Comparison of ENCODE assay signal across 22 cellular contexts in the genomic region with DNA sequence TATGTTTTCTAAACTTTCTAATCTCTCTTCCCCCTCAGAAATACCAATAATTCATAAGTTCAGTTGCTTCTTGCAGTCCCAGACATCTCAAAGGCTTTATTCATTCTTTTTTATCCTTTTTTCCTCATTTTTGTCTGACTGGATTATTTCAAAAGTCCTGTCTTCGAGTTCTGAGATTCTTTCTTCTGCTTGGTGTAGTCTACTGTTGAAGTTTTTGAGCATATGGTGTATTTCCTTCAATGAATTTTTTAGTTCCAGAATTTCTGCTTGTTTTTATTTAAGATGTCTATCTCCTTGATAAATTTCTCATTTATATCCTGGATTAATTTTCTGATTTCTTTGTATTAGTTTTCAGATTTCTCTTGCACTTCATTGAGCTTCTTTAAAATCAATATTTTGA.
"Had no signal": no experiment of that assay in that cellular context is flagged by ENCODE, and none has a peak within 500 bp of the region (broad histone marks: within the 10 kb centered on the region; RNA-seq: fewer than 3 reads in every experiment).

No MANE protein-coding gene starts in this region.

- DNase-seq: dermis blood vessel endothelial cell; effector memory CD4-positive, alpha-beta T cell; heart right ventricle; hippocampal formation; left cardiac atrium; left lung; mesendoderm; midbrain; naive thymus-derived CD4-positive, alpha-beta T cell; sigmoid colon; stimulated activated CD4-positive, alpha-beta T cell treated with anti-CD3 and anti-CD28 coated beads, Interleukin-4, amount 100 ng/mL, for 4 hours; stimulated activated naive B cell treated with anti-CD40 and anti-IgM and Interleukin-4, amounts not matched to agents 10 μg/mL and 1 μg/mL and 100 μg/mL, for 72 hours; upper lobe of left lung had no signal

- H3K4me3 ChIP-seq: coronary artery, heart right ventricle, left lung, neural progenitor cell, right atrium auricular region, sigmoid colon, thoracic aorta, tibial nerve, upper lobe of left lung had no signal

- H3K27me3 Mint-ChIP-seq: naive thymus-derived CD4-positive, alpha-beta T cell; progenitor cell of endocrine pancreas; stimulated activated naive B cell treated with anti-CD40 and anti-IgM and Interleukin-4, amounts not matched to agents 10 μg/mL and 1 μg/mL and 100 μg/mL, for 72 hours; stimulated activated naive CD8-positive, alpha-beta T cell treated with anti-CD3 and anti-CD28 coated beads, Interleukin-15, Interleukin-2, amounts not matched to agents 100 ng/mL and 50 ng/mL, for 24 hours had no signal

- H3K27ac ChIP-seq: coronary artery, left lung, neural progenitor cell, parathyroid adenoma, right atrium auricular region, sigmoid colon, thoracic aorta, tibial nerve had no signal

- H3K36me3 ChIP-seq: neural progenitor cell, right atrium auricular region, thoracic aorta had no signal

- H3K4me1 ChIP-seq: neural progenitor cell had no signal

- ATAC-seq: heart right ventricle; left cardiac atrium; left lung; naive thymus-derived CD4-positive, alpha-beta T cell; stimulated activated naive B cell treated with anti-CD40 and anti-IgM and Interleukin-4, amounts not matched to agents 10 μg/mL and 1 μg/mL and 100 μg/mL, for 72 hours had no signal

- H2AFZ ChIP-seq: neural progenitor cell, parathyroid adenoma had no signal

- H3K4me3 Mint-ChIP-seq: nephron; neural progenitor cell; stimulated activated naive CD8-positive, alpha-beta T cell treated with anti-CD3 and anti-CD28 coated beads, Interleukin-15, Interleukin-2, amounts not matched to agents 100 ng/mL and 50 ng/mL, for 24 hours had no signal

- H3K27ac Mint-ChIP-seq: nephron; neural progenitor cell; progenitor cell of endocrine pancreas; stimulated activated naive CD8-positive, alpha-beta T cell treated with anti-CD3 and anti-CD28 coated beads, Interleukin-15, Interleukin-2, amounts not matched to agents 100 ng/mL and 50 ng/mL, for 24 hours had no signal

- H3K9me3 ChIP-seq: sigmoid colon had no signal

- H3K4me2 ChIP-seq: neural progenitor cell had no signal
